ENCODE assay signal across 19 cellular contexts in genomic region chr5:126099077-126099476, GRCh38.
A peak's percentile ranks its signal among the peaks of the same experiment; 100 is the strongest.
DNase-seq lines count a peak whose midpoint lies in the region; ATAC-seq, FAIRE-seq and TF ChIP-seq lines count a peak whose summit lies in the region.
"Had no signal": no experiment of that assay in that cellular context is flagged by ENCODE, and none has a peak within 500 bp of the region (broad histone marks: within the 10 kb centered on the region; RNA-seq: fewer than 3 reads in every experiment).

No MANE protein-coding gene starts in this region.

- H4K91ac ChIP-seq in H1 (replicated peaks; ENCODE audit: insufficient read length, low read length) (no peak overlapping the region), neuronal stem cell (ENCODE audit: low read depth, low read length, poor library complexity) (no peak overlapping the region)

- CTCF ChIA-PET in A549 (lab: Yijun Ruan, JAX), result no interaction called here
- CTCF ChIA-PET in H1 (lab: Charles Lee; ENCODE audit: partially characterized antibody), result no interaction called here
- CTCF ChIA-PET in RWPE1 (lab: Yijun Ruan, JAX), result interaction anchor here (0.7 kb wide), 1 partner anchor 89 kb away, joined by 3 read pairs; no protein-coding TSS in a partner anchor

- TF ChIP-seq RAD21 in A549 (conservative IDR thresholded peaks at IDR 0.05 in 1 of 2, IDR thresholded peaks at IDR 0.05 in 1 of 2), result no peak
- TF ChIP-seq RAD21 in H1 (IDR thresholded peaks at IDR 0.05 in 1 of 2, conservative IDR thresholded peaks at IDR 0.05 in 1 of 2; ENCODE audit: low read depth in 2 of 2, low read length in 2 of 2), result no peak

- TF ChIP-seq POLR2A in A549 (IDR thresholded peaks at IDR 0.05; ENCODE audit: low read length) (no peak), H1 (IDR thresholded peaks at IDR 0.05; ENCODE audit: control extremely low read depth in 1 of 2, low read depth in 2 of 2, low read length in 2 of 2) (no peak), tibial nerve (IDR thresholded peaks at IDR 0.05) (no peak)

- H2BK20ac ChIP-seq in H1 (ENCODE audit: low read length), result no peak overlapping the region

- no peak for TF ChIP-seq CTCF in A549 (IDR thresholded peaks at IDR 0.05)
- no peak for TF ChIP-seq CTCF in H1 (IDR thresholded peaks at IDR 0.05; ENCODE audit: control extremely low read depth in 1 of 3, insufficient read depth in 1 of 3, low read depth in 1 of 3, low read length in 3 of 3)
- TF ChIP-seq CTCF in tibial nerve (IDR thresholded peaks at IDR 0.05), result no peak
- TF ChIP-seq CTCF in RWPE1 (conservative IDR thresholded peaks at IDR 0.05; ENCODE audit: low read depth), result no peak

- H3K56ac ChIP-seq in H1 (replicated peaks; ENCODE audit: insufficient read length, low read depth, low read length), result no peak overlapping the region

- H4K8ac ChIP-seq in H1 (ENCODE audit: extremely low read depth, insufficient read depth, low read length) (no peak overlapping the region), neuronal stem cell (ENCODE audit: low read depth, low read length) (no peak overlapping the region)

- H3K36me3 ChIP-seq in H1 (ENCODE audit: control insufficient read depth in 2 of 4, insufficient read depth in 4 of 4, low read length in 3 of 4), result no peaks in the 10 kb centered on the region
- H3K36me3 ChIP-seq in neuronal stem cell (replicated peaks in 1 of 2; ENCODE audit: control insufficient read depth in 2 of 2, insufficient read depth in 2 of 2, low read length in 2 of 2), result no peaks in the 10 kb centered on the region
- no peaks in the 10 kb centered on the region for H3K36me3 ChIP-seq in tibial nerve
- H3K36me3 ChIP-seq: BLaER1 treated with 17β-estradiol and CSF1 and Interleukin-3, amounts not matched to agents 10 nM and 100 nM had no signal

- H2AFZ ChIP-seq in H1 (ENCODE audit: low read length), result no peak overlapping the region
- peak overlapping the region; percentile 36 for H2AFZ ChIP-seq in neuronal stem cell (ENCODE audit: low read length)
- H2AFZ ChIP-seq: GM23248 had no signal

- H3K79me2 ChIP-seq in H1 (ENCODE audit: control insufficient read depth in 1 of 2, insufficient read depth in 2 of 2, low read length in 2 of 2), result no peaks in the 10 kb centered on the region

- H3K27me3 ChIP-seq in H1 (replicated peaks in 1 of 4; ENCODE audit: control insufficient read depth in 3 of 4, extremely low read depth in 1 of 4, insufficient read depth in 3 of 4, low read length in 3 of 4) (no peaks in the 10 kb centered on the region), neuronal stem cell (ENCODE audit: control insufficient read depth in 3 of 3, insufficient read depth in 3 of 3, low read depth in 1 of 3, low read length in 3 of 3) (no peaks in the 10 kb centered on the region), tibial nerve (no peaks in the 10 kb centered on the region)
- H3K27me3 ChIP-seq: BLaER1 treated with 17β-estradiol and CSF1 and Interleukin-3, amounts not matched to agents 10 nM and 100 nM had no signal

- H3K23ac ChIP-seq in H1 (ENCODE audit: insufficient read length), result no peak overlapping the region
- no peak overlapping the region for H3K23ac ChIP-seq in neuronal stem cell (ENCODE audit: low read depth, low read length, poor library complexity)

- no peaks in the 10 kb centered on the region for H3K9me3 ChIP-seq in A549
- no peaks in the 10 kb centered on the region; a peak in 1 of 4 replicates for H3K9me3 ChIP-seq in H1 (ENCODE audit: insufficient read depth in 2 of 2, low read depth in 1 of 2, low read length in 1 of 2)
- peaks cover 2 to 5% of the 10 kb centered on the region in 2 donors for H3K9me3 ChIP-seq in neuronal stem cell (replicated peaks in 1 of 2; ENCODE audit: control insufficient read depth in 2 of 2, insufficient read depth in 1 of 2, low read depth in 1 of 2, low read length in 2 of 2)
- H3K9me3 ChIP-seq in tibial nerve, result no peaks in the 10 kb centered on the region

- FAIRE-seq in A549 (lab: Jason Lieb, UNC) (no peak), H1 (lab: Jason Lieb, UNC) (no peak)
- FAIRE-seq: G401.6, GM12891, H54, HTR-8/SVneo had no signal

- 8% methylated on average over 4 of the region's 4 CpGs for WGBS in A549 (ENCODE audit: missing lambda C conversion rate)
- 83% methylated on average over 4 of the region's 4 CpGs; no CpG with 5 or more reads in 1 of the 2 experiments for WGBS in H1 (ENCODE audit: extremely low coverage in 1 of 2, insufficient coverage in 1 of 2, insufficient read length in 1 of 2, insufficient replicate concordance in 2 of 2, low coverage in 1 of 2, low lambda C conversion rate in 2 of 2, missing lambda C conversion rate in 1 of 2), 2 experiments
- WGBS in neuronal stem cell (ENCODE audit: extremely low coverage in 2 of 2, insufficient read length in 2 of 2, insufficient replicate concordance in 1 of 2), 2 donors, result no CpG with 5 or more reads among the region's 4 CpGs
- 80% methylated on average over 4 of the region's 4 CpGs for WGBS in tibial nerve, 2 donors

- no peak overlapping the region for H2BK12ac ChIP-seq in H1 (ENCODE audit: low read depth, low read length)
- no peak overlapping the region for H2BK12ac ChIP-seq in neuronal stem cell (ENCODE audit: low read length)

- H2BK120ac ChIP-seq in H1 (replicated peaks; ENCODE audit: low read depth, low read length), result no peak overlapping the region
- no peak overlapping the region for H2BK120ac ChIP-seq in neuronal stem cell (ENCODE audit: low read depth, low read length)

- no peak overlapping the region for H4K5ac ChIP-seq in H1 (ENCODE audit: insufficient read length, low read depth, low read length)

- H3K4me3 ChIP-seq in A549 (no peak overlapping the region), H1 (ENCODE audit: extremely low read depth in 1 of 4, insufficient read depth in 2 of 4, low read depth in 3 of 4, low read length in 4 of 4) (no peak overlapping the region), neuronal stem cell (ENCODE audit: low read length in 2 of 2) (no peak overlapping the region), tibial nerve (no peak overlapping the region)
- H3K4me3 ChIP-seq: BLaER1 treated with 17β-estradiol and CSF1 and Interleukin-3, amounts not matched to agents 10 nM and 100 nM; GM23248 had no signal

- H3K79me1 ChIP-seq in H1 (ENCODE audit: low read depth, low read length), result no peaks in the 10 kb centered on the region
- no peaks in the 10 kb centered on the region for H3K79me1 ChIP-seq in neuronal stem cell (ENCODE audit: low read depth, low read length)

- H3K4ac ChIP-seq in H1 (replicated peaks; ENCODE audit: insufficient read length, low read depth, low read length), result no peak overlapping the region
- H3K4ac ChIP-seq in neuronal stem cell (ENCODE audit: low read length), result no peak overlapping the region

- no peaks in the 10 kb centered on the region for H4K20me1 ChIP-seq in H1 (replicated peaks in 1 of 2; ENCODE audit: control insufficient read depth in 1 of 2, insufficient read depth in 2 of 2, low read length in 2 of 2)
- H4K20me1 ChIP-seq: BLaER1 treated with 17β-estradiol and CSF1 and Interleukin-3, amounts not matched to agents 10 nM and 100 nM had no signal

- H3K23me2 ChIP-seq in H1 (ENCODE audit: low read depth, low read length), result no peaks in the 10 kb centered on the region

- H2BK5ac ChIP-seq in H1 (ENCODE audit: low read depth, low read length) (no peak overlapping the region), neuronal stem cell (ENCODE audit: low read length) (no peak overlapping the region)

- H2AK5ac ChIP-seq in H1 (ENCODE audit: low read depth, low read length), result no peak overlapping the region
- H2AK5ac ChIP-seq in neuronal stem cell (ENCODE audit: low read depth, low read length), result no peak overlapping the region

- H3K27ac ChIP-seq in A549, result no peak overlapping the region
- no peak overlapping the region for H3K27ac ChIP-seq in H1 (ENCODE audit: low read depth, low read length)
- H3K27ac ChIP-seq in neuronal stem cell (replicated peaks; ENCODE audit: low read length), result no peak overlapping the region
- H3K27ac ChIP-seq in tibial nerve, result no peak overlapping the region
- no peak overlapping the region for H3K27ac ChIP-seq in RWPE1
- H3K27ac ChIP-seq: BLaER1 treated with 17β-estradiol and CSF1 and Interleukin-3, amounts not matched to agents 10 nM and 100 nM; GM23248 had no signal

- H3K4me2 ChIP-seq in A549 (no peak overlapping the region), H1 (ENCODE audit: insufficient read depth in 1 of 2, low read depth in 2 of 2, low read length in 2 of 2) (no peak overlapping the region), neuronal stem cell (ENCODE audit: insufficient read depth, low read length, poor library complexity, severe bottlenecking) (no peak overlapping the region)
- H3K4me2 ChIP-seq: BLaER1 treated with 17β-estradiol and CSF1 and Interleukin-3, amounts not matched to agents 10 nM and 100 nM had no signal

- no peak overlapping the region for H3K9ac ChIP-seq in H1 (replicated peaks in 1 of 4; ENCODE audit: extremely low read depth in 1 of 4, low read depth in 3 of 4, low read length in 3 of 4)
- H3K9ac ChIP-seq in neuronal stem cell (ENCODE audit: low read depth, low read length, poor library complexity), result no peak overlapping the region
- H3K9ac ChIP-seq: BLaER1 treated with 17β-estradiol and CSF1 and Interleukin-3, amounts not matched to agents 10 nM and 100 nM; GM23248 had no signal

- H3K14ac ChIP-seq in H1 (ENCODE audit: insufficient read length) (no peak overlapping the region), neuronal stem cell (ENCODE audit: low read length) (no peak overlapping the region)

- TF ChIP-seq EP300 in A549 (IDR thresholded peaks at IDR 0.05) (no peak), H1 (IDR thresholded peaks at IDR 0.05; ENCODE audit: borderline replicate concordance in 1 of 2, low read depth in 2 of 2, low read length in 2 of 2) (no peak), tibial nerve (IDR thresholded peaks at IDR 0.05) (no peak)

- H3K18ac ChIP-seq in H1 (ENCODE audit: extremely low read depth, low read length), result no peak overlapping the region
- H3K18ac ChIP-seq in neuronal stem cell (ENCODE audit: low read length), result no peak overlapping the region

- H3K4me1 ChIP-seq in A549, result no peaks in the 10 kb centered on the region
- H3K4me1 ChIP-seq in H1 (replicated peaks in 1 of 4; ENCODE audit: control insufficient read depth in 3 of 4, insufficient read depth in 4 of 4, low read length in 3 of 4), result no peaks in the 10 kb centered on the region
- peaks cover 0 to 3% of the 10 kb centered on the region in 2 donors for H3K4me1 ChIP-seq in neuronal stem cell (ENCODE audit: control insufficient read depth in 2 of 2, insufficient read depth in 1 of 2, low read depth in 1 of 2, low read length in 2 of 2)
- no peaks in the 10 kb centered on the region for H3K4me1 ChIP-seq in tibial nerve
- H3K4me1 ChIP-seq: BLaER1 treated with 17β-estradiol and CSF1 and Interleukin-3, amounts not matched to agents 10 nM and 100 nM had no signal

- POLR2A ChIA-PET in A549 (lab: Yijun Ruan, JAX) (no interaction called here), H1 (lab: Charles Lee; ENCODE audit: partially characterized antibody) (no interaction called here), RWPE1 (lab: Yijun Ruan, JAX; ENCODE audit: low non-redundant PET) (no interaction called here)

- DNase-seq in A549 (ENCODE audit: low read depth in 1 of 2, low spot score in 1 of 2) (no peak), SK-N-DZ (ENCODE audit: low spot score) (peak; percentile 83), H1 (ENCODE audit: low read depth in 1 of 2, low spot score in 2 of 2) (no peak), neuronal stem cell (ENCODE audit: low spot score) (no peak), tibial nerve (ENCODE audit: low spot score in 2 of 2) (no peak), RWPE1 (ENCODE audit: low spot score) (no peak)
- DNase-seq: 8988T; CD8-positive, alpha-beta T cell; COR-L47; DMS 273 treated with DMSO at 0.1 percent for 48 hours; DMS53; DND-41 had no signal

- H2BK15ac ChIP-seq in H1 (ENCODE audit: low read length) (0 out of 2 replicates have a peak overlapping the region, but pooled peaks have one; percentile 93), neuronal stem cell (ENCODE audit: low read length) (no peak overlapping the region)

- ATAC-seq in A549 (no peak), GM18907 (IDR thresholded peaks at IDR 0.05; ENCODE audit: unreplicated experiment) (no peak)
- ATAC-seq: CD8-positive, alpha-beta T cell had no signal

Comparison
In these comparisons a context has a peak if more than half of its experiments do, and no peak if none do; other contexts are left out.
1. Of the 18 proteins assayed by ChIP-seq in both H1 and A549: peak only in H1: none; only in A549: MAFK; in both: none; in neither: 17.